20 cellular contexts compared by ENCODE assay signal in genomic region chr11:31355131-31355530, GRCh38. TPM values are rescaled to one million over a fixed set of nuclear protein-coding genes. Genes with fewer than 3 reads are reported as not detected.
DNase-seq lines count a peak whose midpoint lies in the region; ATAC-seq and TF ChIP-seq lines count a peak whose summit lies in the region.
"Had no signal": no experiment of that assay in that cellular context is flagged by ENCODE, and none has a peak within 500 bp of the region (broad histone marks: within the 10 kb centered on the region; RNA-seq: fewer than 3 reads in every experiment).

No MANE protein-coding gene starts in this region.

- no peak overlapping the region for H3K4me3 ChIP-seq in esophagus muscularis mucosa
- H3K4me3 ChIP-seq: thyroid gland had no signal

- no peaks in the 10 kb centered on the region for H3K4me1 ChIP-seq in esophagus muscularis mucosa
- H3K4me1 ChIP-seq: thyroid gland had no signal

- no peak for ATAC-seq in GM21717 (IDR thresholded peaks at IDR 0.05; ENCODE audit: unreplicated experiment)
- no peak for ATAC-seq in activated naive CD8-positive, alpha-beta T cell treated with anti-CD3 and anti-CD28 coated beads, Interleukin-2, amount 50 U/mL, for 24 hours
- ATAC-seq: effector memory CD8-positive, alpha-beta T cell; sciatic nerve had no signal

- no peaks in the 10 kb centered on the region for H3K27me3 ChIP-seq in esophagus muscularis mucosa
- H3K27me3 ChIP-seq: thyroid gland had no signal

- no peaks in the 10 kb centered on the region for H3K36me3 ChIP-seq in esophagus muscularis mucosa
- H3K36me3 ChIP-seq: thyroid gland had no signal

- H3K4me3 Mint-ChIP-seq in osteocyte (ENCODE audit: unreplicated experiment): no peak overlapping the region
- no peak overlapping the region for H3K4me3 Mint-ChIP-seq in activated naive CD8-positive, alpha-beta T cell treated with anti-CD3 and anti-CD28 coated beads, Interleukin-2, amount 50 U/mL, for 24 hours
- H3K4me3 Mint-ChIP-seq: activated naive CD8-positive, alpha-beta T cell treated with anti-CD3 and anti-CD28 coated beads for 36 hours; B cell; effector memory CD8-positive, alpha-beta T cell had no signal

- no peaks in the 10 kb centered on the region for H3K9me3 ChIP-seq in esophagus muscularis mucosa
- H3K9me3 ChIP-seq: SK-N-SH, thyroid gland had no signal

- peaks cover 28% of the 10 kb centered on the region for H3K27me3 Mint-ChIP-seq in osteocyte (ENCODE audit: unreplicated experiment)
- H3K27me3 Mint-ChIP-seq in activated naive CD8-positive, alpha-beta T cell treated with anti-CD3 and anti-CD28 coated beads, Interleukin-2, amount 50 U/mL, for 24 hours: peaks cover 5% of the 10 kb centered on the region

- no peak for TF ChIP-seq CTCF in osteocyte (IDR thresholded peaks at IDR 0.05)
- TF ChIP-seq CTCF in esophagus muscularis mucosa (IDR thresholded peaks at IDR 0.05): no peak

- 45% methylated on average over 2 of the region's 2 CpGs for WGBS in esophagus muscularis mucosa

- intact Hi-C loops in esophagus muscularis mucosa (cut with DNase I): no loop called here

- TF ChIP-seq EP300 in esophagus muscularis mucosa (IDR thresholded peaks at IDR 0.05): no peak

- H3K9me3 Mint-ChIP-seq in osteocyte (ENCODE audit: unreplicated experiment): no peaks in the 10 kb centered on the region
- no peaks in the 10 kb centered on the region for H3K9me3 Mint-ChIP-seq in activated naive CD8-positive, alpha-beta T cell treated with anti-CD3 and anti-CD28 coated beads, Interleukin-2, amount 50 U/mL, for 24 hours
- H3K9me3 Mint-ChIP-seq: activated naive CD8-positive, alpha-beta T cell treated with anti-CD3 and anti-CD28 coated beads for 36 hours; effector memory CD8-positive, alpha-beta T cell had no signal

- H3K27ac ChIP-seq in esophagus muscularis mucosa (replicated peaks in 1 of 4): no peak overlapping the region
- H3K27ac ChIP-seq: thyroid gland had no signal

- no peaks in the 10 kb centered on the region for H3K36me3 Mint-ChIP-seq in osteocyte (ENCODE audit: unreplicated experiment)
- H3K36me3 Mint-ChIP-seq in activated naive CD8-positive, alpha-beta T cell treated with anti-CD3 and anti-CD28 coated beads, Interleukin-2, amount 50 U/mL, for 24 hours (ENCODE audit: low read depth): no peaks in the 10 kb centered on the region
- H3K36me3 Mint-ChIP-seq: activated naive CD8-positive, alpha-beta T cell treated with anti-CD3 and anti-CD28 coated beads for 36 hours had no signal

- H3K4me1 Mint-ChIP-seq in osteocyte (ENCODE audit: unreplicated experiment): no peaks in the 10 kb centered on the region
- H3K4me1 Mint-ChIP-seq in activated naive CD8-positive, alpha-beta T cell treated with anti-CD3 and anti-CD28 coated beads, Interleukin-2, amount 50 U/mL, for 24 hours: no peaks in the 10 kb centered on the region
- H3K4me1 Mint-ChIP-seq: activated naive CD8-positive, alpha-beta T cell treated with anti-CD3 and anti-CD28 coated beads for 36 hours; B cell had no signal

- no peak overlapping the region for H3K27ac Mint-ChIP-seq in osteocyte (ENCODE audit: unreplicated experiment)
- H3K27ac Mint-ChIP-seq in activated naive CD8-positive, alpha-beta T cell treated with anti-CD3 and anti-CD28 coated beads, Interleukin-2, amount 50 U/mL, for 24 hours: no peak overlapping the region
- H3K27ac Mint-ChIP-seq: activated naive CD8-positive, alpha-beta T cell treated with anti-CD3 and anti-CD28 coated beads for 36 hours; B cell; effector memory CD8-positive, alpha-beta T cell had no signal

- DNase-seq in HS-5 (ENCODE audit: low read depth): peak; percentile 4
- peak; percentile 82 for DNase-seq in NCI-H2029 treated with DMSO at 0.1 percent for 48 hours (lab: John Stamatoyannopoulos, UW)
- peak; percentile 53 for DNase-seq in SHP77 treated with DMSO at 0.1 percent for 48 hours (lab: John Stamatoyannopoulos, UW)
- peak; percentile 6 for DNase-seq in kidney tubule cell (ENCODE audit: low spot score)
- no peak for DNase-seq in osteocyte (ENCODE audit: extremely low spot score, unreplicated experiment)
- DNase-seq in esophagus muscularis mucosa (ENCODE audit: extremely low spot score): no peak
- DNase-seq in activated naive CD8-positive, alpha-beta T cell treated with anti-CD3 and anti-CD28 coated beads, Interleukin-2, amount 50 U/mL, for 24 hours: no peak
- DNase-seq: activated CD4-positive, alpha-beta T cell treated with anti-CD3 and anti-CD28 coated beads, Interleukin-2, amount 50 U/mL, for 1 hour; activated naive CD8-positive, alpha-beta T cell treated with anti-CD3 and anti-CD28 coated beads for 36 hours; activated T-cell treated with anti-CD3 and anti-CD28 coated beads, Interleukin-2, amount 50 U/mL, for 1 hour; central memory CD4-positive, alpha-beta T cell; effector memory CD8-positive, alpha-beta T cell; SK-N-SH; stimulated activated CD4-positive, alpha-beta T cell treated with anti-CD3 and anti-CD28 coated beads, Interleukin-2, amount 100 ng/mL, for 48 hours; stimulated activated CD8-positive, alpha-beta memory T cell treated with anti-CD3 and anti-CD28 coated beads, Interleukin-4, amount 100 ng/mL, for 48 hours; thyroid gland had no signal

- TF ChIP-seq POLR2A in esophagus muscularis mucosa (IDR thresholded peaks at IDR 0.05; ENCODE audit: low read depth): no peak

RNA-seq across cellular contexts. Expression of gene DCDC1, which starts 14.4 kb away (rescaled TPM):
- total RNA-seq in osteocyte: not detected in 2 replicates
- total RNA-seq in esophagus muscularis mucosa: under 1 TPM in 1 of 4 donors, not detected in 3; 0.17 TPM
- total RNA-seq: B cell, glomerular endothelial cell had no signal

RNA-seq across cellular contexts. Expression of gene DNAJC24, which starts 14.5 kb away (rescaled TPM):
- total RNA-seq in osteocyte (12.0 and 16.4 TPM in 2 replicates), esophagus muscularis mucosa (10 to 100 TPM; 13.9 to 27.0 (median 15.2) TPM)

Comparison
In these comparisons a context has a peak if more than half of its experiments do, and no peak if none do; other contexts are left out.
1. DNase-seq: peak in HS-5 (single experiment), NCI-H2029 treated with DMSO at 0.1 percent for 48 hours (single experiment), SHP77 treated with DMSO at 0.1 percent for 48 hours (single experiment) and kidney tubule cell (single experiment); none in osteocyte (single experiment), esophagus muscularis mucosa (single experiment) and activated naive CD8-positive, alpha-beta T cell treated with anti-CD3 and anti-CD28 coated beads, Interleukin-2, amount 50 U/mL, for 24 hours (single experiment).